In genomic region chr12:236445-236844, GRCh38 we compare ENCODE assay signal across 22 cellular contexts. TPM values are rescaled to one million over a fixed set of nuclear protein-coding genes. Genes with fewer than 3 reads are reported as not detected.
"Had no signal": no experiment of that assay in that cellular context is flagged by ENCODE, and none has a peak within 500 bp of the region (broad histone marks: within the 10 kb centered on the region; RNA-seq: fewer than 3 reads in every experiment).

No MANE protein-coding gene starts in this region.

- H3K27ac ChIP-seq: esophagus muscularis mucosa, gastrocnemius medialis, heart right ventricle, left lung, lower lobe of right lung, sigmoid colon, skin epidermis, thyroid gland, upper lobe of right lung, vagina had no signal

- H3K4me1 ChIP-seq: esophagus muscularis mucosa, heart right ventricle, left lung, sigmoid colon, upper lobe of right lung, vagina had no signal

- DNase-seq: effector CD4-positive, alpha-beta T cell; gastrocnemius medialis; heart right ventricle; hypothalamus; left lung; lower lobe of right lung; occipital lobe; sigmoid colon; stimulated activated CD4-positive, alpha-beta T cell treated with anti-CD3 and anti-CD28 coated beads, Interleukin-12 subunit alpha, Interleukin-12 subunit beta, amount 100 ng/mL, for 4 hours; stimulated activated naive CD4-positive, alpha-beta T cell; thyroid gland had no signal

- H3K4me1 Mint-ChIP-seq: central memory CD8-positive, alpha-beta T cell; mesothelial cell of epicardium had no signal

- H3K27me3 ChIP-seq: gastrocnemius medialis, heart right ventricle, sigmoid colon, thyroid gland, vagina had no signal

- ATAC-seq: gastrocnemius medialis; heart right ventricle; left lung; lower lobe of right lung; natural killer cell treated with Interleukin-12 subunit alpha and Interleukin-12 subunit beta and Interleukin-15 and Interleukin-18, amount 100 ng/mL, for 72 hours; upper lobe of right lung had no signal

- H3K36me3 Mint-ChIP-seq: mesothelial cell of epicardium had no signal

- H3K9me3 ChIP-seq: gastrocnemius medialis, thyroid gland, upper lobe of right lung, vagina had no signal

- H3K36me3 ChIP-seq: gastrocnemius medialis, heart right ventricle, left lung, lower lobe of right lung, sigmoid colon, thyroid gland, upper lobe of right lung, vagina had no signal

- H3K4me3 ChIP-seq: esophagus muscularis mucosa, gastrocnemius medialis, heart right ventricle, left lung, lower lobe of right lung, sigmoid colon, skin epidermis, thyroid gland, upper lobe of right lung, vagina had no signal

- H3K27ac Mint-ChIP-seq: dendritic cell treated with granulocyte-macrophage colony-stimulating factor and Interleukin-4, amounts not matched to agents 40 ng/mL and 50 ng/mL, for 4 days; memory B cell; mesothelial cell of epicardium; natural killer cell treated with Interleukin-12 subunit alpha and Interleukin-12 subunit beta and Interleukin-15 and Interleukin-18, amount 100 ng/mL, for 72 hours had no signal

- H3K4me3 Mint-ChIP-seq: central memory CD8-positive, alpha-beta T cell; dendritic cell treated with granulocyte-macrophage colony-stimulating factor and Interleukin-4, amounts not matched to agents 40 ng/mL and 50 ng/mL, for 4 days; memory B cell; mesothelial cell of epicardium; natural killer cell treated with Interleukin-12 subunit alpha and Interleukin-12 subunit beta and Interleukin-15 and Interleukin-18, amount 100 ng/mL, for 72 hours had no signal

RNA-seq across cellular contexts. Expression of gene SLC6A12, which starts 22.5 kb away (rescaled TPM):
- total RNA-seq: fibroblast of villous mesenchyme, pulmonary artery endothelial cell, vagina had no signal

RNA-seq across cellular contexts. Expression of gene SLC6A13, which starts 26.2 kb away (rescaled TPM):
- total RNA-seq: esophagus muscularis mucosa, fibroblast of villous mesenchyme, pulmonary artery endothelial cell, vagina had no signal
